21 cellular contexts compared by ENCODE assay signal in genomic region chr1:228267962-228268890, GRCh38.
DNase-seq lines count a peak whose midpoint lies in the region; ATAC-seq and TF ChIP-seq lines count a peak whose summit lies in the region.
"Had no signal": no experiment of that assay in that cellular context is flagged by ENCODE, and none has a peak within 500 bp of the region (broad histone marks: within the 10 kb centered on the region; RNA-seq: fewer than 3 reads in every experiment).

No MANE protein-coding gene starts in this region.

- H3K27me3 ChIP-seq in H9 (ENCODE audit: insufficient read depth, low read length): no peaks in the 10 kb centered on the region
- H3K27me3 ChIP-seq in right atrium auricular region: no peaks in the 10 kb centered on the region
- H3K27me3 ChIP-seq: spleen had no signal

- H3K4me1 ChIP-seq in H9 (ENCODE audit: insufficient read depth, low read length): no peaks in the 10 kb centered on the region
- peaks cover 0 to 11% of the 10 kb centered on the region in 2 donors for H3K4me1 ChIP-seq in right atrium auricular region
- H3K4me1 ChIP-seq: spleen had no signal

- H3K4me3 Mint-ChIP-seq in H9: no peak overlapping the region
- H3K4me3 Mint-ChIP-seq in stimulated activated naive CD8-positive, alpha-beta T cell treated with anti-CD3 and anti-CD28 coated beads, Interleukin-15, amount 100 ng/mL, for 72 hours: no peak overlapping the region
- H3K4me3 Mint-ChIP-seq: activated CD4-positive, alpha-beta T cell treated with anti-CD3 and anti-CD28 coated beads, Interleukin-2, amount 10 ng/mL, durations not matched to agents 7 days and 5 days; activated naive CD8-positive, alpha-beta T cell treated with anti-CD3 and anti-CD28 coated beads, Interleukin-2, amount 10 ng/mL, durations not matched to agents 7 days and 5 days; neural crest cell; T-cell; type B pancreatic cell had no signal

- no peak overlapping the region for H2AK5ac ChIP-seq in H9 (ENCODE audit: insufficient read length, low read length)

- no peak overlapping the region for H3K18ac ChIP-seq in H9 (ENCODE audit: insufficient read length, low read depth, low read length)

- H3K27ac Mint-ChIP-seq in H9: peak overlapping the region in 1 of 3 experiments; percentile 49; a peak in 1 of 7 replicates
- H3K27ac Mint-ChIP-seq in stimulated activated naive CD8-positive, alpha-beta T cell treated with anti-CD3 and anti-CD28 coated beads, Interleukin-15, amount 100 ng/mL, for 72 hours: peak overlapping the region in 1 of 2 donors; percentile 74
- H3K27ac Mint-ChIP-seq: activated CD4-positive, alpha-beta T cell treated with anti-CD3 and anti-CD28 coated beads, Interleukin-2, amount 10 ng/mL, durations not matched to agents 7 days and 5 days; activated naive CD8-positive, alpha-beta T cell treated with anti-CD3 and anti-CD28 coated beads, Interleukin-2, amount 10 ng/mL, durations not matched to agents 7 days and 5 days; T-cell; type B pancreatic cell had no signal

- no peak overlapping the region for H3K4ac ChIP-seq in H9 (ENCODE audit: low read depth, low read length)

- no peaks in the 10 kb centered on the region for H3K23me2 ChIP-seq in H9 (ENCODE audit: insufficient read length, low read depth, low read length, poor library complexity, severe bottlenecking)

- no peak overlapping the region for H4K5ac ChIP-seq in H9 (ENCODE audit: insufficient read length, low read depth, low read length)

- no peak overlapping the region for H4K91ac ChIP-seq in H9 (ENCODE audit: insufficient read length, low read depth, low read length)

- H4K8ac ChIP-seq in H9 (replicated peaks; ENCODE audit: insufficient read length, low read depth, low read length): no peak overlapping the region

- no peaks in the 10 kb centered on the region; the same call in 1 of the 2 replicates for H3K27me3 Mint-ChIP-seq in H9 (ENCODE audit: low read depth)
- no peaks in the 10 kb centered on the region for H3K27me3 Mint-ChIP-seq in stimulated activated naive CD8-positive, alpha-beta T cell treated with anti-CD3 and anti-CD28 coated beads, Interleukin-15, amount 100 ng/mL, for 72 hours
- H3K27me3 Mint-ChIP-seq: activated CD4-positive, alpha-beta T cell treated with anti-CD3 and anti-CD28 coated beads, Interleukin-2, amount 10 ng/mL, durations not matched to agents 7 days and 5 days; activated naive CD8-positive, alpha-beta T cell treated with anti-CD3 and anti-CD28 coated beads, Interleukin-2, amount 10 ng/mL, durations not matched to agents 7 days and 5 days; T-cell; type B pancreatic cell had no signal

- no peak overlapping the region for H2BK20ac ChIP-seq in H9 (ENCODE audit: low read depth, low read length, poor library complexity, severe bottlenecking)

- H3K56ac ChIP-seq in H9 (ENCODE audit: insufficient read length, low read depth, low read length): no peak overlapping the region

- peaks cover 0 to 12% of the 10 kb centered on the region in 2 experiments; a peak in 2 of 4 replicates for H3K4me1 Mint-ChIP-seq in H9
- H3K4me1 Mint-ChIP-seq in stimulated activated naive CD8-positive, alpha-beta T cell treated with anti-CD3 and anti-CD28 coated beads, Interleukin-15, amount 100 ng/mL, for 72 hours: peaks cover 6% of the 10 kb centered on the region
- H3K4me1 Mint-ChIP-seq: activated CD4-positive, alpha-beta T cell treated with anti-CD3 and anti-CD28 coated beads, Interleukin-2, amount 10 ng/mL, durations not matched to agents 7 days and 5 days; neural crest cell had no signal

- H3K14ac ChIP-seq in H9 (ENCODE audit: insufficient read depth, low read length): no peak overlapping the region; the same call in 1 of the 2 replicates

- H3K36me3 ChIP-seq in right atrium auricular region: peaks cover 62% of the 10 kb centered on the region

- H3K36me3 Mint-ChIP-seq in H9 (ENCODE audit: insufficient read depth in 1 of 3, low read depth in 3 of 3): peaks cover 3 to 4% (median 3%) of the 10 kb centered on the region in 3 experiments; a peak in 3 of 7 replicates
- H3K36me3 Mint-ChIP-seq: activated naive CD8-positive, alpha-beta T cell treated with anti-CD3 and anti-CD28 coated beads, Interleukin-2, amount 10 ng/mL, durations not matched to agents 7 days and 5 days had no signal

- intact Hi-C loops in posterior vena cava (cut with DNase I): no loop called here

- H2BK12ac ChIP-seq in H9 (ENCODE audit: insufficient read length, low read depth, low read length): no peak overlapping the region

- H3K27ac ChIP-seq in H9 (ENCODE audit: insufficient read length, low read depth, low read length): no peak overlapping the region
- H3K27ac ChIP-seq in coronary artery: no peak overlapping the region
- peak overlapping the region; percentile 40 to 67 for H3K27ac ChIP-seq in right atrium auricular region
- H3K27ac ChIP-seq: spleen had no signal

- no peak overlapping the region for H3K23ac ChIP-seq in H9 (ENCODE audit: insufficient read length, low read depth, low read length)

- WGBS in H9 (ENCODE audit: extremely low coverage, insufficient read length, low lambda C conversion rate): no CpG with 5 or more reads among the region's 22 CpGs

- no peak overlapping the region for H2BK15ac ChIP-seq in H9 (ENCODE audit: low read depth, low read length)

- no peaks in the 10 kb centered on the region for H4K20me1 ChIP-seq in H9 (ENCODE audit: control insufficient read depth, insufficient read depth, insufficient read length)

- H3K9me3 ChIP-seq in H9 (ENCODE audit: control insufficient read depth, low read depth, low read length): no peaks in the 10 kb centered on the region
- H3K9me3 ChIP-seq in right atrium auricular region: no peaks in the 10 kb centered on the region
- H3K9me3 ChIP-seq: spleen had no signal

- POLR2A ChIA-PET in HEK293T (lab: Yijun Ruan, JAX): no interaction called here

- H3K4me2 ChIP-seq in H9 (ENCODE audit: insufficient read depth, insufficient read length, low read length): no peak overlapping the region

- H2AFZ ChIP-seq in H9 (ENCODE audit: low read length): no peak overlapping the region

- ATAC-seq in GM19455 (IDR thresholded peaks at IDR 0.05; ENCODE audit: unreplicated experiment): no peak
- ATAC-seq in stimulated activated naive CD8-positive, alpha-beta T cell treated with anti-CD3 and anti-CD28 coated beads, Interleukin-15, amount 100 ng/mL, for 72 hours: no peak
- ATAC-seq: T-cell had no signal

- no peak overlapping the region for H2BK5ac ChIP-seq in H9 (ENCODE audit: insufficient read length, low read length)

- peak; percentile 34; the same call in 1 of the 3 replicates for TF ChIP-seq CTCF in H9 (conservative IDR thresholded peaks at IDR 0.05)
- no peak for TF ChIP-seq CTCF in coronary artery (IDR thresholded peaks at IDR 0.05)
- TF ChIP-seq CTCF in right atrium auricular region (IDR thresholded peaks at IDR 0.05): no peak

- H3K9ac ChIP-seq in H9 (ENCODE audit: extremely low read depth, insufficient read length, low read length): no peak overlapping the region

- peak; percentile 45 for DNase-seq in H9
- DNase-seq in coronary artery (ENCODE audit: low spot score): peak; percentile 65
- DNase-seq in right atrium auricular region (ENCODE audit: low spot score): no peak
- DNase-seq in posterior vena cava (ENCODE audit: low spot score): peak; percentile 72
- no peak for DNase-seq in LoVo (ENCODE audit: low spot score)
- no peak for DNase-seq in stimulated activated naive CD8-positive, alpha-beta T cell treated with anti-CD3 and anti-CD28 coated beads, Interleukin-15, amount 100 ng/mL, for 72 hours
- no peak for DNase-seq in HEK293T (ENCODE audit: extremely low spot score)
- DNase-seq: activated CD4-positive, alpha-beta T cell treated with anti-CD3 and anti-CD28 coated beads, Interleukin-2, amount 10 ng/mL, durations not matched to agents 7 days and 5 days; activated CD8-positive, alpha-beta memory T cell treated with anti-CD3 and anti-CD28 coated beads, Interleukin-2, amount 50 U/mL, for 4 hours; activated naive CD8-positive, alpha-beta T cell treated with anti-CD3 and anti-CD28 coated beads, Interleukin-2, amount 10 ng/mL, durations not matched to agents 7 days and 5 days; cortex of kidney; DND-41; hypothalamus; NCI-H1105; NCI-H526 treated with DMSO at 0.1 percent for 48 hours; spleen; stimulated activated CD4-positive, alpha-beta T cell treated with anti-CD3 and anti-CD28 coated beads, Interleukin-4, amount 100 ng/mL, for 24 hours; T-cell had no signal

- CTCF ChIA-PET in HEK293T (lab: Yijun Ruan, JAX): interaction anchor here (0.8 kb wide), 1 partner anchor 139 kb away, joined by 3 read pairs; no protein-coding TSS in a partner anchor

- H3K4me3 ChIP-seq in coronary artery (no peak overlapping the region), right atrium auricular region (no peak overlapping the region)
- H3K4me3 ChIP-seq: spleen had no signal

- no peaks in the 10 kb centered on the region for H3K9me3 Mint-ChIP-seq in H9
- H3K9me3 Mint-ChIP-seq in stimulated activated naive CD8-positive, alpha-beta T cell treated with anti-CD3 and anti-CD28 coated beads, Interleukin-15, amount 100 ng/mL, for 72 hours: no peaks in the 10 kb centered on the region
- H3K9me3 Mint-ChIP-seq: activated CD4-positive, alpha-beta T cell treated with anti-CD3 and anti-CD28 coated beads, Interleukin-2, amount 10 ng/mL, durations not matched to agents 7 days and 5 days; activated naive CD8-positive, alpha-beta T cell treated with anti-CD3 and anti-CD28 coated beads, Interleukin-2, amount 10 ng/mL, durations not matched to agents 7 days and 5 days; neural crest cell; T-cell; type B pancreatic cell had no signal

- no peak overlapping the region for H2BK120ac ChIP-seq in H9 (ENCODE audit: low read depth, low read length, poor library complexity, severe bottlenecking)

- H3K79me1 ChIP-seq in H9 (ENCODE audit: insufficient read depth, low read depth, low read length, poor library complexity, severe bottlenecking): no peaks in the 10 kb centered on the region

- no peaks in the 10 kb centered on the region for H3K79me2 ChIP-seq in H9 (ENCODE audit: insufficient read depth, low read length)

- H3T11ph ChIP-seq in H9 (ENCODE audit: low read length): no peak overlapping the region

TF ChIP-seq in HEK293T, 16 proteins besides CTCF, POLR2A, EP300 and RAD21 (continues in another document):
- TF ChIP-seq SP1 (IDR thresholded peaks at IDR 0.05): no peak
- no peak for TF ChIP-seq NFRKB (IDR thresholded peaks at IDR 0.05)
- no peak for TF ChIP-seq FOXA1 (IDR thresholded peaks at IDR 0.05)
- TF ChIP-seq PKNOX1 (IDR thresholded peaks at IDR 0.05): no peak
- TF ChIP-seq BHLHE40 (IDR thresholded peaks at IDR 0.05; ENCODE audit: borderline replicate concordance): no peak
- TF ChIP-seq ARNT (IDR thresholded peaks at IDR 0.05): no peak
- no peak for TF ChIP-seq HDGF (IDR thresholded peaks at IDR 0.05; ENCODE audit: borderline replicate concordance)
- TF ChIP-seq ZNF384 (IDR thresholded peaks at IDR 0.05): no peak

Comparison
In these comparisons a context has a peak if more than half of its experiments do, and no peak if none do; other contexts are left out.
1. DNase-seq: peak in H9 (single experiment), coronary artery (single experiment) and posterior vena cava (single experiment); none in right atrium auricular region (single experiment), LoVo (single experiment), stimulated activated naive CD8-positive, alpha-beta T cell treated with anti-CD3 and anti-CD28 coated beads, Interleukin-15, amount 100 ng/mL, for 72 hours (0 of 2) and HEK293T (single experiment).
2. H3K27ac ChIP-seq: peak in right atrium auricular region (2 of 2); none in H9 (single experiment) and coronary artery (0 of 2).